Comparison of ENCODE assay signal across 8 cellular contexts in the genomic region with DNA sequence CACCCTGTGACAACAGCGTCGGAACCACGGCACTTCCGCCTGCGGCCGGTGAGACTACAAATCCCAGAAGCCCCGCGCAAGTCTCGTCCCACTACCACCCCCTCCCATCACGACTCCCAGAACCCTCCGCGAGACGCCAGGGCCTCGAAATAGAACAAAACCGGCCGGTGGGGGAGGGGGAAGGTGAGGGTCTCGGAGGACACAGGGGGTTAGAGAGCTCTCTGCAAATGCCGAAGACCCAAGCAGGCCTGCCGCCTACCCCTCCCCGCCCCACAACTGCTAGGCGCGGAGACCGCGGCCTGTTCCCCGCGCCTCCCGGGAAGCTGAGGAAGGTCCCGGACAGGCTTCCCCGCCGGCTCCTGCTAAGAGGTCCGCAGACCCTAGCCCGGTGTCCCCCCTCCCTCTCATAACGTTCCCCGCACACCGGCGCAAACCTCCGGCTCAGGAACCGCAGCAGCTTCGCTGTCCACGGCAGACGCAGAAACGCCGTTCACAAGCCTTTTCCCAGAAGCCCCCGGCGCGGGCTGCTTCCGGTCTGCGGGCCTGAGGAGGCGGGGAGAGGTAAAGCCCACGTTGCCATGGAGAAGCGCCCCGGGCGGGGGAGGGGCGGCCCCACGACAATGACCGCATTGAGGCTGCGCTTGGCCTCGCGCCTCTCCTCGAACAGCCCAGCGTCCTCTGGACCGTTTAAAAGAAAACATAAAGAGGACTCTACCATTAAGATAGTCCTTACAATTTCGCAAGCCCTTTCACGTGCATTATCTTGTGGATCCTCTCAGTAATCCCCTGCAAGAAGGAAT. TPM values are rescaled to one million over a fixed set of nuclear protein-coding genes. Genes with fewer than 3 reads are reported as not detected.
DNase-seq lines count a peak whose midpoint lies in the region; ATAC-seq and TF ChIP-seq lines count a peak whose summit lies in the region.

ZNF24 (minus strand) TSS at position 485 of the 800 bp plus-strand sequence. CDS start 3,770 bp downstream, outside the sequence.

- in situ Hi-C loops in GM13977 (cut with MboI; ENCODE audit: low pct_unique_long_range_greater_than_20kb, low sequenced_read_pairs, unreplicated experiment), result no loop called here

- ATAC-seq in HG02884 (IDR thresholded peaks at IDR 0.05; ENCODE audit: unreplicated experiment), result peak; percentile 92
- ATAC-seq in left cardiac atrium, result peak; percentile 98 to 99

- TF ChIP-seq CTCF in GM13977 (IDR thresholded peaks at IDR 0.05; ENCODE audit: extremely low read depth, insufficient read depth, missing control alignments) (no peak), progenitor cell of endocrine pancreas (IDR thresholded peaks at IDR 0.05; ENCODE audit: unreplicated experiment) (no peak)

- H3K36me3 Mint-ChIP-seq in T-helper 1 cell treated with Interleukin-12 subunit alpha and Interleukin-12 subunit beta and Interleukin-4 antibody, amounts not matched to agents 30 μg/mL and 1 μg/mL, for 36 hours (ENCODE audit: low read depth), result peaks cover 18% of the 10 kb centered on the region
- H3K36me3 Mint-ChIP-seq in progenitor cell of endocrine pancreas (ENCODE audit: insufficient read depth), result peaks cover 7% of the 10 kb centered on the region

- peak; percentile 92 for DNase-seq in GM13977 (ENCODE audit: low spot score)
- DNase-seq in NCI-H1694 (lab: John Stamatoyannopoulos, UW), result peak; percentile 72
- DNase-seq in amniotic stem cell (lab: John Stamatoyannopoulos, UW), result peak; percentile 93
- peak; percentile 96 for DNase-seq in left cardiac atrium
- peak; percentile 88 for DNase-seq in progenitor cell of endocrine pancreas (ENCODE audit: low spot score, unreplicated experiment)
- peak; percentile 96 for DNase-seq in ureter (ENCODE audit: low spot score)

- intact Hi-C loops in left cardiac atrium (cut with DNase I), result loop anchor here in 1 of 2 donors (5.0 kb wide), 1 partner anchor 52 kb away; the partner anchor contains the start of gene ZSCAN30

- peak within 1 kb of the TSS; percentile 93 for H3K4me3 Mint-ChIP-seq in T-helper 1 cell treated with Interleukin-12 subunit alpha and Interleukin-12 subunit beta and Interleukin-4 antibody, amounts not matched to agents 30 μg/mL and 1 μg/mL, for 36 hours
- H3K4me3 Mint-ChIP-seq in progenitor cell of endocrine pancreas (ENCODE audit: low read depth), result peak within 1 kb of the TSS; percentile 99

- no peaks in the 10 kb centered on the region for H3K9me3 Mint-ChIP-seq in T-helper 1 cell treated with Interleukin-12 subunit alpha and Interleukin-12 subunit beta and Interleukin-4 antibody, amounts not matched to agents 30 μg/mL and 1 μg/mL, for 36 hours
- no peaks in the 10 kb centered on the region for H3K9me3 Mint-ChIP-seq in progenitor cell of endocrine pancreas (ENCODE audit: low read depth)

- H3K27me3 Mint-ChIP-seq in T-helper 1 cell treated with Interleukin-12 subunit alpha and Interleukin-12 subunit beta and Interleukin-4 antibody, amounts not matched to agents 30 μg/mL and 1 μg/mL, for 36 hours (ENCODE audit: low read depth), result no peaks in the 10 kb centered on the region
- no peaks in the 10 kb centered on the region for H3K27me3 Mint-ChIP-seq in progenitor cell of endocrine pancreas

- H3K27ac Mint-ChIP-seq in T-helper 1 cell treated with Interleukin-12 subunit alpha and Interleukin-12 subunit beta and Interleukin-4 antibody, amounts not matched to agents 30 μg/mL and 1 μg/mL, for 36 hours, result peak within 1 kb of the TSS; percentile 89
- H3K27ac Mint-ChIP-seq in progenitor cell of endocrine pancreas, result peak within 1 kb of the TSS; percentile 98

- H3K4me1 Mint-ChIP-seq in T-helper 1 cell treated with Interleukin-12 subunit alpha and Interleukin-12 subunit beta and Interleukin-4 antibody, amounts not matched to agents 30 μg/mL and 1 μg/mL, for 36 hours (ENCODE audit: low read depth), result peaks cover 23% of the 10 kb centered on the region
- peaks cover 28% of the 10 kb centered on the region for H3K4me1 Mint-ChIP-seq in progenitor cell of endocrine pancreas (ENCODE audit: low read depth)

RNA-seq across cellular contexts. Expression of gene ZNF24, which starts in this region (rescaled TPM):
- total RNA-seq in left cardiac atrium, result 10 to 100 TPM; 43.5 to 51.1 TPM
- 70.3 and 76.1 TPM in 2 replicates for total RNA-seq in progenitor cell of endocrine pancreas
- 53.2 TPM for total RNA-seq in ureter

Comparison
In these comparisons a context has a peak if more than half of its experiments do, and no peak if none do; other contexts are left out.
1. Peak in every context shown above with its lines: DNase-seq and ATAC-seq.